Comparison of ENCODE assay signal across 19 cellular contexts in genomic region chr3:49198161-49198560, GRCh38.
"Had no signal": no experiment of that assay in that cellular context is flagged by ENCODE, and none has a peak within 500 bp of the region (broad histone marks: within the 10 kb centered on the region; RNA-seq: fewer than 3 reads in every experiment).

No MANE protein-coding gene starts in this region.

- H3K9me3 ChIP-seq: ascending aorta, esophagus muscularis mucosa, prostate gland, right atrium auricular region, thyroid gland, upper lobe of right lung had no signal

- H3K36me3 ChIP-seq: ascending aorta, brain microvascular endothelial cell, esophagus muscularis mucosa, neural progenitor cell, prostate gland, right atrium auricular region, thyroid gland, upper lobe of right lung had no signal

- H3K9ac ChIP-seq: neural progenitor cell had no signal

- ATAC-seq: activated CD4-positive, CD25-positive, alpha-beta regulatory T cell treated with anti-CD3 and anti-CD28 coated beads, Interleukin-2, amount 50 U/mL, for 24 hours; activated CD8-positive, alpha-beta memory T cell treated with anti-CD3 and anti-CD28 coated beads, Interleukin-2, amount 10 ng/mL, durations not matched to agents 7 days and 5 days; activated CD8-positive, alpha-beta T cell treated with anti-CD3 and anti-CD28 coated beads for 36 hours; effector memory CD8-positive, alpha-beta T cell; naive thymus-derived CD8-positive, alpha-beta T cell had no signal

- DNase-seq: activated CD4-positive, alpha-beta T cell treated with anti-CD3 and anti-CD28 coated beads, Interleukin-2, amount 10 ng/mL, durations not matched to agents 24 days and 14 days; activated CD8-positive, alpha-beta memory T cell treated with anti-CD3 and anti-CD28 coated beads, Interleukin-2, amount 10 ng/mL, durations not matched to agents 7 days and 5 days; activated CD8-positive, alpha-beta T cell treated with anti-CD3 and anti-CD28 coated beads for 36 hours; activated gamma-delta T cell treated with Interleukin-2 at 50 U/mL for 16 hours; activated T-cell treated with anti-CD3 and anti-CD28 coated beads for 4 hours; brain microvascular endothelial cell; caudate nucleus; effector memory CD8-positive, alpha-beta T cell; naive thymus-derived CD8-positive, alpha-beta T cell; stimulated activated CD4-positive, alpha-beta T cell treated with anti-CD3 and anti-CD28 coated beads, Interleukin-4, amount 100 ng/mL, for 24 hours; stimulated activated naive CD4-positive, alpha-beta T cell treated with Interleukin-2 at 50 U/mL for 16 hours; thyroid gland had no signal

- H3K4me1 ChIP-seq: neural progenitor cell, prostate gland, upper lobe of right lung had no signal

- H3K27ac ChIP-seq: brain microvascular endothelial cell, neural progenitor cell, prostate gland, thyroid gland, upper lobe of right lung had no signal

- H3K4me3 ChIP-seq: neural progenitor cell, thyroid gland had no signal

- H3K27me3 ChIP-seq: ascending aorta, brain microvascular endothelial cell, esophagus muscularis mucosa, neural progenitor cell, right atrium auricular region, thyroid gland had no signal
